In the genomic region with DNA sequence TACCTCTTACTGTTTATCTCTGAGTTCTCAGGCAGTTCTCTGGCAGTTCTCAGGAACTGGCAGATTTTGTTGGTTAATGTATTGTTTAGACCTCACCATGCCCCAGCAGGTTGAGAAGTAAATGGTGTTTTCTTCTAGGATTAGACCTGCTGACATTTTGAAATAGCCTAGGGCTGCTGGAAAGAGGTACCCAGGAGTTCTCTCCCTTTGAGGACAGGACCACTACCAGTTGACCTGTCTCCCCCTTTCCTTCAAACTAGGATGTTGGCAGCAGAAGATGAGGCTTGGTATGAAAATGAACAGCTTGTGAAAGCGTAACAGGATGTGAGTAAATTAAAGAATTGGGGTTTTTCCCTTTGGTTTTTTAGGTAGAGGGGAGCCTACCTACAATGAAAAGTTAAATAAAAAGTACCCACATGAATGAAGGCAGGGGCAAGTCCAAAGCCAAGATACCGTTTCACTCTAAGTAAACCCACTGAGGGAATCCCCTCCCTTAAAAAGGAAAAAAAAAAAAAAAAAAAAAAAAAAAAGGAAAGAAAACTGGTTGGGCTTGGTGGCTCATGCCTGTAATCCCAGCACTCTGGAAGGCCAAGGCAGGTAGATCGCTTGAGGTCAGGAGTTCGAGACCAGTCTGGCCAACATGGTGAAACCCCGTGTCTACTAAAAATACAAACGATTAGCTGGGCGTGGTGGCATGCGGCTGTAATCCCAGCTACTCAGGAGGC, we compare ENCODE assay signal across 10 cellular contexts.
DNase-seq lines count a peak whose midpoint lies in the region; ATAC-seq and TF ChIP-seq lines count a peak whose summit lies in the region.
"Had no signal": no experiment of that assay in that cellular context is flagged by ENCODE, and none has a peak within 500 bp of the region (broad histone marks: within the 10 kb centered on the region; RNA-seq: fewer than 3 reads in every experiment).

No MANE protein-coding gene starts in this region.

- H3K4me1 ChIP-seq in foreskin keratinocyte (peaks cover 26% of the 10 kb centered on the region), ovary (ENCODE audit: insufficient read depth) (no peaks in the 10 kb centered on the region)

- H3K27me3 ChIP-seq in foreskin keratinocyte, result no peaks in the 10 kb centered on the region
- H3K27me3 ChIP-seq in ovary, result no peaks in the 10 kb centered on the region

- TF ChIP-seq EP300 in ovary (IDR thresholded peaks at IDR 0.05), result no peak

- 89 to 92% (median 89%) methylated on average over 8 of the region's 8 CpGs for WGBS in ovary, 3 donors

- peak; percentile 72 for ATAC-seq in GM18861 (IDR thresholded peaks at IDR 0.05; ENCODE audit: unreplicated experiment)
- peak; percentile 73 for ATAC-seq in GM21825 (IDR thresholded peaks at IDR 0.05; ENCODE audit: unreplicated experiment)
- peak; percentile 53 for ATAC-seq in HG03575 (IDR thresholded peaks at IDR 0.05; ENCODE audit: extremely low read depth, insufficient number of reproducible peaks, low FRiP score, unreplicated experiment)
- no peak for ATAC-seq in foreskin keratinocyte

- no peaks in the 10 kb centered on the region for H3K36me3 ChIP-seq in ovary

- TF ChIP-seq POLR2A in ovary (IDR thresholded peaks at IDR 0.05), result no peak

- no peak for DNase-seq in foreskin keratinocyte
- DNase-seq in ovary, result no peak
- no peak for DNase-seq in posterior vena cava (ENCODE audit: low spot score)
- DNase-seq in COLO668 (lab: John Stamatoyannopoulos, UW; ENCODE audit: unreplicated experiment), result no peak
- DNase-seq in DMS79 treated with DMSO at 0.1 percent for 48 hours (lab: John Stamatoyannopoulos, UW), result no peak
- DNase-seq: aorta, OCI-M1 had no signal

- no peak for TF ChIP-seq CTCF in foreskin keratinocyte (conservative IDR thresholded peaks at IDR 0.05)
- TF ChIP-seq CTCF in ovary (IDR thresholded peaks at IDR 0.05), result no peak

- H3K9me3 ChIP-seq in ovary, result no peaks in the 10 kb centered on the region

- intact Hi-C loops in ovary (cut with DNase I) (no loop called here), posterior vena cava (cut with DNase I) (no loop called here)

- H3K4me3 ChIP-seq in ovary, result no peak overlapping the region

- H3K27ac ChIP-seq in foreskin keratinocyte (peak overlapping the region; percentile 60), ovary (no peak overlapping the region)
